In genomic region chr17:80330276-80330675, GRCh38 we compare ENCODE assay signal across 14 cellular contexts.
A peak's percentile ranks its signal among the peaks of the same experiment; 100 is the strongest.
DNase-seq lines count a peak whose midpoint lies in the region; ATAC-seq and TF ChIP-seq lines count a peak whose summit lies in the region.
"Had no signal": no experiment of that assay in that cellular context is flagged by ENCODE, and none has a peak within 500 bp of the region (broad histone marks: within the 10 kb centered on the region; RNA-seq: fewer than 3 reads in every experiment).

No MANE protein-coding gene starts in this region.

- 93 to 97% (median 95%) methylated on average over 9 of the region's 9 CpGs for WGBS in spleen, 5 donors
- 90% methylated on average over 3 of the region's 9 CpGs for WGBS in mesenchymal stem cell

- H3K9me3 ChIP-seq in spleen (no peaks in the 10 kb centered on the region), mesenchymal stem cell (ENCODE audit: control insufficient read depth, low read length) (no peaks in the 10 kb centered on the region)
- H3K9me3 ChIP-seq: Peyer's patch had no signal

- no peak overlapping the region for H3K9ac ChIP-seq in mesenchymal stem cell (ENCODE audit: low read length)

- intact Hi-C loops in activated naive CD4-positive, alpha-beta T cell treated with anti-CD3 and anti-CD28 coated beads for 36 hours (cut with micrococcal nuclease), result no loop called here
- intact Hi-C loops in activated CD8-positive, alpha-beta T cell treated with anti-CD3 and anti-CD28 coated beads for 36 hours (cut with micrococcal nuclease), result no loop called here
- intact Hi-C loops in spleen (cut with DNase I; ENCODE audit: low total_unique reads), result no loop called here

- H3K18ac ChIP-seq in mesenchymal stem cell (ENCODE audit: low read depth in 1 of 2, low read length in 2 of 2), result no peak overlapping the region

- H3K4me3 Mint-ChIP-seq in activated naive CD4-positive, alpha-beta T cell treated with anti-CD3 and anti-CD28 coated beads for 36 hours, result no peak overlapping the region
- H3K4me3 Mint-ChIP-seq in activated CD8-positive, alpha-beta T cell treated with anti-CD3 and anti-CD28 coated beads for 36 hours, result no peak overlapping the region
- H3K4me3 Mint-ChIP-seq in activated naive CD8-positive, alpha-beta T cell treated with anti-CD3 and anti-CD28 coated beads for 36 hours, result no peak overlapping the region

- no peak overlapping the region for H2BK12ac ChIP-seq in mesenchymal stem cell (ENCODE audit: low read length in 2 of 2)

- H3K27me3 ChIP-seq in spleen (replicated peaks in 1 of 7), result no peaks in the 10 kb centered on the region
- no peaks in the 10 kb centered on the region for H3K27me3 ChIP-seq in mesenchymal stem cell (ENCODE audit: control insufficient read depth in 1 of 2, insufficient read depth in 1 of 2, low read length in 2 of 2)
- H3K27me3 ChIP-seq: Peyer's patch had no signal

- no peak overlapping the region for H2AK5ac ChIP-seq in mesenchymal stem cell (ENCODE audit: low read length, severe bottlenecking)

- H2BK120ac ChIP-seq in mesenchymal stem cell (ENCODE audit: low read depth, low read length), result no peak overlapping the region

- H3K27ac ChIP-seq in spleen (no peak overlapping the region), mesenchymal stem cell (ENCODE audit: low read length, poor library complexity, severe bottlenecking) (no peak overlapping the region)
- H3K27ac ChIP-seq: C4-2B had no signal

- no peak overlapping the region for H3K4ac ChIP-seq in mesenchymal stem cell (ENCODE audit: low read depth in 1 of 2, low read length in 2 of 2)

- no peak overlapping the region for H3K4me3 ChIP-seq in spleen
- H3K4me3 ChIP-seq in mesenchymal stem cell (ENCODE audit: insufficient read depth in 1 of 2, low read depth in 1 of 2, low read length in 2 of 2), result no peak overlapping the region
- H3K4me3 ChIP-seq: Peyer's patch had no signal

- TF ChIP-seq CTCF in activated CD8-positive, alpha-beta T cell treated with anti-CD3 and anti-CD28 coated beads for 36 hours (IDR thresholded peaks at IDR 0.05), result no peak
- TF ChIP-seq CTCF in spleen (IDR thresholded peaks at IDR 0.05 in 8 of 11, conservative IDR thresholded peaks at IDR 0.05 in 3 of 11), result no peak

- DNase-seq in activated naive CD4-positive, alpha-beta T cell treated with anti-CD3 and anti-CD28 coated beads for 36 hours, result no peak
- no peak for DNase-seq in activated naive CD4-positive, alpha-beta T cell (lab: John Stamatoyannopoulos, UW)
- no peak for DNase-seq in activated CD8-positive, alpha-beta T cell treated with anti-CD3 and anti-CD28 coated beads for 36 hours
- DNase-seq in activated naive CD8-positive, alpha-beta T cell treated with anti-CD3 and anti-CD28 coated beads for 36 hours, result no peak
- DNase-seq in spleen (peak; percentile 56), mesenchymal stem cell (no peak)
- DNase-seq in stimulated activated CD4-positive, alpha-beta T cell treated with anti-CD3 and anti-CD28 coated beads, Interleukin-4, amount 100 ng/mL, for 4 hours, result no peak
- DNase-seq: ACHN, AML-193, DMS79 treated with DMSO at 0.1 percent for 48 hours, NCI-H1105, NCI-H1694 treated with DMSO at 0.1 percent for 48 hours, Peyer's patch had no signal

- no peak for TF ChIP-seq POLR2A in spleen (IDR thresholded peaks at IDR 0.05)

- no peak overlapping the region for H2BK15ac ChIP-seq in mesenchymal stem cell (ENCODE audit: low read depth, poor library complexity, severe bottlenecking)

- no peak overlapping the region for H4K8ac ChIP-seq in mesenchymal stem cell (ENCODE audit: low read length)

- H3K27me3 Mint-ChIP-seq in activated naive CD4-positive, alpha-beta T cell treated with anti-CD3 and anti-CD28 coated beads for 36 hours (ENCODE audit: low read depth), result no peaks in the 10 kb centered on the region
- no peaks in the 10 kb centered on the region for H3K27me3 Mint-ChIP-seq in activated CD8-positive, alpha-beta T cell treated with anti-CD3 and anti-CD28 coated beads for 36 hours
- H3K27me3 Mint-ChIP-seq in activated naive CD8-positive, alpha-beta T cell treated with anti-CD3 and anti-CD28 coated beads for 36 hours, result no peaks in the 10 kb centered on the region

- no peak overlapping the region for H3K23ac ChIP-seq in mesenchymal stem cell (ENCODE audit: low read length in 2 of 2)

- peak overlapping the region; percentile 50 for H3K27ac Mint-ChIP-seq in activated naive CD4-positive, alpha-beta T cell treated with anti-CD3 and anti-CD28 coated beads for 36 hours
- H3K27ac Mint-ChIP-seq in activated CD8-positive, alpha-beta T cell treated with anti-CD3 and anti-CD28 coated beads for 36 hours, result peak overlapping the region; percentile 53
- peak overlapping the region; percentile 49 for H3K27ac Mint-ChIP-seq in activated naive CD8-positive, alpha-beta T cell treated with anti-CD3 and anti-CD28 coated beads for 36 hours

- H3K4me1 ChIP-seq in spleen (peaks cover 0 to 19% (median 2%) of the 10 kb centered on the region in 6 donors), mesenchymal stem cell (ENCODE audit: control insufficient read depth, insufficient read depth, low read depth, low read length) (no peaks in the 10 kb centered on the region)
- H3K4me1 ChIP-seq: Peyer's patch had no signal

- H3K9me3 Mint-ChIP-seq in activated naive CD4-positive, alpha-beta T cell treated with anti-CD3 and anti-CD28 coated beads for 36 hours, result no peaks in the 10 kb centered on the region
- H3K9me3 Mint-ChIP-seq in activated CD8-positive, alpha-beta T cell treated with anti-CD3 and anti-CD28 coated beads for 36 hours, result no peaks in the 10 kb centered on the region
- no peaks in the 10 kb centered on the region for H3K9me3 Mint-ChIP-seq in activated naive CD8-positive, alpha-beta T cell treated with anti-CD3 and anti-CD28 coated beads for 36 hours

- CTCF ChIA-PET in activated naive CD4-positive, alpha-beta T cell treated with anti-CD3 and anti-CD28 coated beads for 36 hours (lab: Charles Lee), result no interaction called here
- CTCF ChIA-PET in activated CD8-positive, alpha-beta T cell treated with anti-CD3 and anti-CD28 coated beads for 36 hours (lab: Charles Lee), result no interaction called here

- H3K36me3 ChIP-seq in spleen, result peaks cover 5 to 100% (median 98%) of the 10 kb centered on the region in 6 donors
- H3K36me3 ChIP-seq in mesenchymal stem cell (ENCODE audit: control insufficient read depth in 1 of 2, insufficient read depth in 2 of 2, low read depth in 1 of 2, low read length in 2 of 2), result peaks cover 61 to 90% of the 10 kb centered on the region in 2 experiments

- peaks cover 67% of the 10 kb centered on the region for H3K36me3 Mint-ChIP-seq in activated naive CD4-positive, alpha-beta T cell treated with anti-CD3 and anti-CD28 coated beads for 36 hours (ENCODE audit: low read depth)
- H3K36me3 Mint-ChIP-seq in activated CD8-positive, alpha-beta T cell treated with anti-CD3 and anti-CD28 coated beads for 36 hours (ENCODE audit: low read depth), result peaks cover 54% of the 10 kb centered on the region
- H3K36me3 Mint-ChIP-seq in activated naive CD8-positive, alpha-beta T cell treated with anti-CD3 and anti-CD28 coated beads for 36 hours, result peaks cover 44% of the 10 kb centered on the region

- POLR2A ChIA-PET in activated CD8-positive, alpha-beta T cell treated with anti-CD3 and anti-CD28 coated beads for 36 hours (lab: Charles Lee), result no interaction called here

- H3K4me2 ChIP-seq in mesenchymal stem cell (ENCODE audit: low read length, poor library complexity, severe bottlenecking), result no peak overlapping the region

- no peak overlapping the region for H2AFZ ChIP-seq in mesenchymal stem cell (ENCODE audit: low read depth, low read length)

- peaks cover 12% of the 10 kb centered on the region for H3K79me1 ChIP-seq in mesenchymal stem cell (replicated peaks; ENCODE audit: low read length, poor library complexity, severe bottlenecking)

- H4K91ac ChIP-seq in mesenchymal stem cell (ENCODE audit: low read length), result no peak overlapping the region

- peaks cover 5% of the 10 kb centered on the region for H3K4me1 Mint-ChIP-seq in activated naive CD4-positive, alpha-beta T cell treated with anti-CD3 and anti-CD28 coated beads for 36 hours (ENCODE audit: low read depth)
- no peaks in the 10 kb centered on the region for H3K4me1 Mint-ChIP-seq in activated CD8-positive, alpha-beta T cell treated with anti-CD3 and anti-CD28 coated beads for 36 hours (ENCODE audit: low read depth)
- H3K4me1 Mint-ChIP-seq in activated naive CD8-positive, alpha-beta T cell treated with anti-CD3 and anti-CD28 coated beads for 36 hours, result peaks cover 8% of the 10 kb centered on the region

- no peak for ATAC-seq in activated CD8-positive, alpha-beta T cell treated with anti-CD3 and anti-CD28 coated beads for 36 hours

- no peak overlapping the region for H2BK5ac ChIP-seq in mesenchymal stem cell (ENCODE audit: low read depth, low read length, poor library complexity, severe bottlenecking)

- no peak overlapping the region for H3K14ac ChIP-seq in mesenchymal stem cell (ENCODE audit: low read length in 2 of 2)
